Comparison of ENCODE assay signal across 17 cellular contexts in the genomic region with DNA sequence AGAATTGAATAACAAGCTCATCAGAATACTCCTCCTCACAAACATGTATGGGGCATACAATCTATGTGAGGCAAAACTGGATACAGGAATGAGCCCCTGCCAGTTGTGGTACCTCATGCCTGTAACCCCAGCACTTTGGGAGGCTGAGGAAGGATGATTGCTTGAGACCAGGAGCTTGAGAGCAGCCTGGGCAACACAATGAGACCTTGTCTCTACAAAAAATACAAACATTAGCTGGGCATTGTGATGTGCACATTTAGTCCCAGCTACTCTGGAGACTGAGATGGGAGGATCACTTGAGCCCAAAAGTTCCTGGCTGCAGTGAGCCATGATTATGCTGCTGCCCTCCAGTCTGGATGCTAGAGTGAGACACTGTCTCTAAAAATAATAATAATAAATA.
DNase-seq lines count a peak whose midpoint lies in the region; ATAC-seq and TF ChIP-seq lines count a peak whose summit lies in the region.
"Had no signal": no experiment of that assay in that cellular context is flagged by ENCODE, and none has a peak within 500 bp of the region (broad histone marks: within the 10 kb centered on the region; RNA-seq: fewer than 3 reads in every experiment).

No MANE protein-coding gene starts in this region.

- TF ChIP-seq CTCF in dorsolateral prefrontal cortex (IDR thresholded peaks at IDR 0.05 in 54 of 56, conservative IDR thresholded peaks at IDR 0.05 in 2 of 56; ENCODE audit: low read depth in 1 of 56, partially characterized antibody in 56 of 56) (no peak), right lobe of liver (IDR thresholded peaks at IDR 0.05) (no peak)

- no peaks in the 10 kb centered on the region for H3K9me3 ChIP-seq in right cardiac atrium (ENCODE audit: control insufficient read depth, low read length)
- H3K9me3 ChIP-seq in right lobe of liver: no peaks in the 10 kb centered on the region
- H3K9me3 ChIP-seq: A549, BLaER1 had no signal

- H3K4me3 ChIP-seq in dorsolateral prefrontal cortex (no peak overlapping the region), right cardiac atrium (ENCODE audit: low read length) (no peak overlapping the region), right lobe of liver (no peak overlapping the region)
- H3K4me3 ChIP-seq: A549, BLaER1 had no signal

- ATAC-seq in right cardiac atrium: no peak
- no peak for ATAC-seq in right lobe of liver
- ATAC-seq: A549 had no signal

- DNase-seq in Ammon's horn (ENCODE audit: low spot score) (peak; percentile 31), dorsolateral prefrontal cortex (peak in 2 of 10 donors; percentile 14 to 38), midbrain (lab: John Stamatoyannopoulos, UW) (peak; percentile 34), superior temporal gyrus (ENCODE audit: extremely low spot score) (peak; percentile 49), right cardiac atrium (no peak), right lobe of liver (no peak)
- no peak for DNase-seq in stimulated activated CD4-positive, alpha-beta T cell treated with anti-CD3 and anti-CD28 coated beads, Interleukin-2, amount 100 ng/mL, for 24 hours
- DNase-seq: AML-193; CD4-positive, alpha-beta memory T cell; DMS153; DMS79; GDM1; H9; IMR-90 had no signal

- H3K4me1 ChIP-seq in right cardiac atrium (ENCODE audit: control insufficient read depth, insufficient read depth, low read length) (no peaks in the 10 kb centered on the region), right lobe of liver (no peaks in the 10 kb centered on the region)
- H3K4me1 ChIP-seq: A549, BLaER1 had no signal

- intact Hi-C loops in dorsolateral prefrontal cortex (cut with DNase I) (no loop called here), right cardiac atrium (cut with DNase I) (no loop called here), right lobe of liver (cut with DNase I) (no loop called here)

- H3K27me3 ChIP-seq in dorsolateral prefrontal cortex: peaks cover 0 to 13% (median 0%) of the 10 kb centered on the region in 45 donors
- H3K27me3 ChIP-seq in right cardiac atrium (ENCODE audit: control insufficient read depth, insufficient read depth): no peaks in the 10 kb centered on the region
- H3K27me3 ChIP-seq in right lobe of liver: no peaks in the 10 kb centered on the region
- H3K27me3 ChIP-seq: BLaER1 had no signal

- no peaks in the 10 kb centered on the region for H3K36me3 ChIP-seq in right lobe of liver
- H3K36me3 ChIP-seq: BLaER1 had no signal

- TF ChIP-seq POLR2A in right lobe of liver (IDR thresholded peaks at IDR 0.05): no peak

- H3K27ac ChIP-seq in dorsolateral prefrontal cortex (peak overlapping the region in 47 of 59 donors; percentile 10 to 85 (median 66)), right cardiac atrium (ENCODE audit: low read length) (no peak overlapping the region), right lobe of liver (no peak overlapping the region)
- H3K27ac ChIP-seq: 22Rv1, A549, BLaER1 had no signal

Comparison
In these comparisons a context has a peak if more than half of its experiments do, and no peak if none do; other contexts are left out.
1. DNase-seq: peak in Ammon's horn (single experiment), midbrain (single experiment) and superior temporal gyrus (single experiment); none in stimulated activated CD4-positive, alpha-beta T cell treated with anti-CD3 and anti-CD28 coated beads, Interleukin-2, amount 100 ng/mL, for 24 hours (0 of 2), right cardiac atrium (0 of 3) and right lobe of liver (0 of 3).
2. H3K27ac ChIP-seq: peak in dorsolateral prefrontal cortex (47 of 59); none in right cardiac atrium (single experiment) and right lobe of liver (0 of 3).